ENCODE assay signal across 9 cellular contexts in genomic region chr4:48483777-48484493, GRCh38. TPM values are rescaled to one million over a fixed set of nuclear protein-coding genes. Genes with fewer than 3 reads are reported as not detected.
DNase-seq lines count a peak whose midpoint lies in the region; ATAC-seq and TF ChIP-seq lines count a peak whose summit lies in the region.
"Had no signal": no experiment of that assay in that cellular context is flagged by ENCODE, and none has a peak within 500 bp of the region (broad histone marks: within the 10 kb centered on the region; RNA-seq: fewer than 3 reads in every experiment).

No MANE protein-coding gene starts in this region.

- H4K20me1 ChIP-seq in GM23248 (ENCODE audit: insufficient read depth) (no peaks in the 10 kb centered on the region), OCI-LY7 (ENCODE audit: insufficient read depth, low read length) (no peaks in the 10 kb centered on the region)

- H3K4me3 Mint-ChIP-seq in glutamatergic neuron (ENCODE audit: unreplicated experiment) = peak overlapping the region; percentile 78

- POLR2A ChIA-PET in OCI-LY7 (lab: Charles Lee) = no interaction called here

- H3K36me3 ChIP-seq in GM23248 (ENCODE audit: low read depth) (no peaks in the 10 kb centered on the region), gastrocnemius medialis (no peaks in the 10 kb centered on the region), OCI-LY7 (ENCODE audit: insufficient read depth, low read length) (no peaks in the 10 kb centered on the region)

- peaks cover 3% of the 10 kb centered on the region for H3K9me3 Mint-ChIP-seq in glutamatergic neuron (ENCODE audit: unreplicated experiment)

- peaks cover 18% of the 10 kb centered on the region for H3K36me3 Mint-ChIP-seq in glutamatergic neuron (ENCODE audit: unreplicated experiment)

- DNase-seq in GM23248 (peak; percentile 22), T1000 (lab: John Stamatoyannopoulos, UW) (peak; percentile 54), glutamatergic neuron (peak; percentile 23), gastrocnemius medialis (no peak), OCI-LY7 (ENCODE audit: low spot score) (no peak)

- no peak overlapping the region for H3K4me2 ChIP-seq in GM23248 (ENCODE audit: unreplicated experiment)
- H3K4me2 ChIP-seq in OCI-LY7 (ENCODE audit: low read length) = no peak overlapping the region

- TF ChIP-seq CTCF in glutamatergic neuron (IDR thresholded peaks at IDR 0.05; ENCODE audit: partially characterized antibody, unreplicated experiment) (no peak), gastrocnemius medialis (IDR thresholded peaks at IDR 0.05 in 4 of 5, conservative IDR thresholded peaks at IDR 0.05 in 1 of 5) (no peak), OCI-LY7 (conservative IDR thresholded peaks at IDR 0.05; ENCODE audit: low read length) (no peak)

- H3K27me3 ChIP-seq in GM23248 (replicated peaks; ENCODE audit: insufficient read depth) (peaks cover 64% of the 10 kb centered on the region), gastrocnemius medialis (peaks cover 39 to 61% (median 41%) of the 10 kb centered on the region in 3 donors)

- CTCF ChIA-PET in OCI-LY7 (lab: Charles Lee; ENCODE audit: unreplicated experiment) = no interaction called here

- H3K27ac Mint-ChIP-seq in glutamatergic neuron (ENCODE audit: unreplicated experiment) = peak overlapping the region; percentile 30

- peaks cover 22% of the 10 kb centered on the region for H3K27me3 Mint-ChIP-seq in glutamatergic neuron (ENCODE audit: unreplicated experiment)

- H3K9me2 ChIP-seq in GM23248 (ENCODE audit: insufficient read depth) = no peaks in the 10 kb centered on the region
- H3K9me2 ChIP-seq in OCI-LY7 (ENCODE audit: insufficient read depth, low read length) = no peaks in the 10 kb centered on the region

- H2AFZ ChIP-seq in GM23248 (peak overlapping the region; percentile 23; the same call in 1 of the 2 replicates), OCI-LY7 (ENCODE audit: low read length) (no peak overlapping the region)

- H3K27ac ChIP-seq in GM23248 (no peak overlapping the region), gastrocnemius medialis (no peak overlapping the region), OCI-LY7 (ENCODE audit: low read depth, low read length, poor library complexity, severe bottlenecking) (no peak overlapping the region)

- no peaks in the 10 kb centered on the region for H3F3A ChIP-seq in GM23248 (ENCODE audit: insufficient read depth)

- H3K9me3 ChIP-seq in GM23248 (ENCODE audit: low read depth) (no peaks in the 10 kb centered on the region), gastrocnemius medialis (no peaks in the 10 kb centered on the region), OCI-LY7 (ENCODE audit: low read length) (no peaks in the 10 kb centered on the region)

- no peak for TF ChIP-seq POLR2A in gastrocnemius medialis (IDR thresholded peaks at IDR 0.05)

- H3K4me1 ChIP-seq in GM23248 (ENCODE audit: insufficient read depth) = no peaks in the 10 kb centered on the region
- no peaks in the 10 kb centered on the region for H3K4me1 ChIP-seq in gastrocnemius medialis
- H3K4me1 ChIP-seq in OCI-LY7 (ENCODE audit: insufficient read depth, low read length, poor library complexity, severe bottlenecking) = no peaks in the 10 kb centered on the region

- 15% methylated on average over 43 to 59 of the region's 66 CpGs for WGBS in GM23248 (ENCODE audit: low coverage in 1 of 2, low lambda C conversion rate in 2 of 2, missing lambda C conversion rate in 2 of 2), 2 experiments

- no peaks in the 10 kb centered on the region for H3K79me2 ChIP-seq in GM23248 (ENCODE audit: insufficient read depth)
- H3K79me2 ChIP-seq in OCI-LY7 (ENCODE audit: insufficient read depth, low read depth, low read length) = no peaks in the 10 kb centered on the region

- H3K4me1 Mint-ChIP-seq in glutamatergic neuron (ENCODE audit: low read depth, unreplicated experiment) = no peaks in the 10 kb centered on the region

- no peak overlapping the region for H3K9ac ChIP-seq in GM23248

- intact Hi-C loops in gastrocnemius medialis (cut with DNase I; ENCODE audit: low total_unique reads) (no loop called here), OCI-LY7 (cut with micrococcal nuclease; ENCODE audit: unreplicated experiment) (no loop called here)

- no TSS peak for BruUV-seq in OCI-LY7 (replicated peaks; lab: Mats Ljungman, UMichigan)

- H3K4me3 ChIP-seq in GM23248 (no peak overlapping the region), gastrocnemius medialis (peak overlapping the region; percentile 25 to 40 (median 30)), OCI-LY7 (ENCODE audit: low read depth, low read length, poor library complexity, severe bottlenecking) (no peak overlapping the region)

- in situ Hi-C loops in GM23248 (cut with MboI) = no loop called here
- in situ Hi-C loops in gastrocnemius medialis (cut with MboI; ENCODE audit: low sequenced_read_pairs in 4 of 4) = no loop called here

- ATAC-seq in gastrocnemius medialis (no peak), HG03135 (IDR thresholded peaks at IDR 0.05; ENCODE audit: unreplicated experiment) (no peak), GM19397 (IDR thresholded peaks at IDR 0.05; ENCODE audit: unreplicated experiment) (no peak), GM21447 (IDR thresholded peaks at IDR 0.05; ENCODE audit: unreplicated experiment) (no peak)

RNA-seq across cellular contexts. Expression of gene SLC10A4, which starts 0.8 kb away (rescaled TPM):
- not detected in 2 replicates for total RNA-seq in GM23248 (2014; rRNA removed; shearing (Covaris generic))
- not detected in 2 replicates for polyA plus RNA-seq in GM23248 (2016; fragmentation: Nextera tagmentation; extraction: Ambion mirVana)
- total RNA-seq in glutamatergic neuron (ENCODE audit: unreplicated experiment) (7.1 TPM), gastrocnemius medialis (under 1 TPM in 1 of 4 donors, not detected in 3; 0.33 TPM), OCI-LY7 (2022) (not detected in 2 replicates)
- not detected in 2 replicates for total RNA-seq in OCI-LY7 (2014; rRNA removed; shearing (Covaris generic))
- total RNA-seq: T-helper 2 cell treated with Interferon-gamma antibody and Interleukin-4, amounts not matched to agents 100 ng/mL and 5 ng/mL, for 36 hours had no signal

RNA-seq across cellular contexts. Expression of gene ZAR1, which starts 6.1 kb away (rescaled TPM):
- total RNA-seq in GM23248 (2014; rRNA removed; shearing (Covaris generic)) = not detected in 2 replicates
- not detected in 2 replicates for polyA plus RNA-seq in GM23248 (2016; fragmentation: Nextera tagmentation; extraction: Ambion mirVana)
- 0.49 TPM for total RNA-seq in glutamatergic neuron (ENCODE audit: unreplicated experiment)
- total RNA-seq in gastrocnemius medialis = not detected
- total RNA-seq in OCI-LY7 (2014; rRNA removed; shearing (Covaris generic)) = not detected in 2 replicates
- not detected in 2 replicates for total RNA-seq in OCI-LY7 (2022)
- total RNA-seq: T-helper 2 cell treated with Interferon-gamma antibody and Interleukin-4, amounts not matched to agents 100 ng/mL and 5 ng/mL, for 36 hours had no signal

Comparison
In these comparisons a context has a peak if more than half of its experiments do, and no peak if none do; other contexts are left out.
1. DNase-seq: peak in GM23248 (single experiment), T1000 (single experiment) and glutamatergic neuron (single experiment); none in gastrocnemius medialis (0 of 2) and OCI-LY7 (single experiment).
2. H3K4me3 ChIP-seq: peak in gastrocnemius medialis (4 of 4); none in GM23248 (single experiment) and OCI-LY7 (single experiment).